In genomic region chr7:111051832-111052231, GRCh38 we compare ENCODE assay signal across 14 cellular contexts. TPM values are rescaled to one million over a fixed set of nuclear protein-coding genes. Genes with fewer than 3 reads are reported as not detected.
DNase-seq lines count a peak whose midpoint lies in the region; TF ChIP-seq lines count a peak whose summit lies in the region.
"Had no signal": no experiment of that assay in that cellular context is flagged by ENCODE, and none has a peak within 500 bp of the region (broad histone marks: within the 10 kb centered on the region; RNA-seq: fewer than 3 reads in every experiment).

No MANE protein-coding gene starts in this region.

- H3K4me3 ChIP-seq in H7 (ENCODE audit: insufficient read depth, low read depth, low read length) (no peak overlapping the region), NT2/D1 (ENCODE audit: insufficient read length, low read depth) (no peak overlapping the region)
- H3K4me3 ChIP-seq: BLaER1 treated with 17β-estradiol and CSF1 and Interleukin-3, amounts not matched to agents 10 nM and 100 nM had no signal

- H3K27me3 ChIP-seq in H7 (ENCODE audit: control insufficient read depth, insufficient read depth, low read length) (no peaks in the 10 kb centered on the region), NT2/D1 (ENCODE audit: insufficient read depth, insufficient read length) (no peaks in the 10 kb centered on the region)
- H3K27me3 ChIP-seq: BLaER1 treated with 17β-estradiol and CSF1 and Interleukin-3, amounts not matched to agents 10 nM and 100 nM had no signal

- DNase-seq in H7 = peak; percentile 31
- DNase-seq in NT2/D1 (ENCODE audit: low read depth, low spot score) = peak; percentile 40
- DNase-seq in iPS DF 19.7 (ENCODE audit: low read depth, low spot score) = peak; percentile 69
- DNase-seq in iPS-NIHi11 (ENCODE audit: low spot score) = peak; percentile 31
- no peak for DNase-seq in GM13976 (ENCODE audit: low spot score)
- no peak for DNase-seq in GM20000 (ENCODE audit: low spot score)
- DNase-seq in DMS 273 treated with DMSO at 0.1 percent for 48 hours (lab: John Stamatoyannopoulos, UW) = no peak
- no peak for DNase-seq in HuH-7 (ENCODE audit: low spot score)
- DNase-seq: ACHN; CD4-positive, CD25-positive, alpha-beta regulatory T cell; DMS79; KG1 had no signal

- in situ Hi-C loops in GM13976 (cut with MboI; ENCODE audit: low sequenced_read_pairs, unreplicated experiment) = no loop called here

- no peaks in the 10 kb centered on the region for H3K36me3 ChIP-seq in H7 (replicated peaks; ENCODE audit: control insufficient read depth, insufficient read depth, low read length)
- H3K36me3 ChIP-seq in NT2/D1 (ENCODE audit: insufficient read depth, insufficient read length, low read length) = no peaks in the 10 kb centered on the region
- H3K36me3 ChIP-seq: BLaER1 treated with 17β-estradiol and CSF1 and Interleukin-3, amounts not matched to agents 10 nM and 100 nM had no signal

- H3K4me1 ChIP-seq in NT2/D1 (ENCODE audit: insufficient read depth, insufficient read length) = peaks cover 2% of the 10 kb centered on the region
- H3K4me1 ChIP-seq: BLaER1 treated with 17β-estradiol and CSF1 and Interleukin-3, amounts not matched to agents 10 nM and 100 nM had no signal

- H3K9ac ChIP-seq in NT2/D1 (ENCODE audit: insufficient read length, low read depth) = no peak overlapping the region
- H3K9ac ChIP-seq: BLaER1 treated with 17β-estradiol and CSF1 and Interleukin-3, amounts not matched to agents 10 nM and 100 nM had no signal

- no peak for TF ChIP-seq CTCF in GM13976 (IDR thresholded peaks at IDR 0.05; ENCODE audit: borderline replicate concordance, control extremely low read depth, extremely low read depth, insufficient read depth, missing control alignments)
- TF ChIP-seq CTCF in GM20000 (IDR thresholded peaks at IDR 0.05; ENCODE audit: extremely low read depth, missing control alignments) = no peak

- H3K9me3 ChIP-seq in NT2/D1 (ENCODE audit: insufficient read depth, low read length) = no peaks in the 10 kb centered on the region
- H3K9me3 ChIP-seq: BLaER1 treated with 17β-estradiol and CSF1 and Interleukin-3, amounts not matched to agents 10 nM and 100 nM had no signal

RNA-seq across cellular contexts. Expression of gene LRRN3, which starts 39.1 kb away (rescaled TPM):
- total RNA-seq in H7 (2014; rRNA removed; shearing (Covaris generic)) = 0.15 and 0.31 TPM in 2 replicates
- total RNA-seq: A172 had no signal

Comparison
In these comparisons a context has a peak if more than half of its experiments do, and no peak if none do; other contexts are left out.
1. DNase-seq: peak in H7 (single experiment), NT2/D1 (single experiment), iPS DF 19.7 (single experiment) and iPS-NIHi11 (single experiment); none in GM13976 (single experiment), GM20000 (single experiment), DMS 273 treated with DMSO at 0.1 percent for 48 hours (single experiment) and HuH-7 (single experiment).